1 cellular context compared by ENCODE assay signal in the genomic region with DNA sequence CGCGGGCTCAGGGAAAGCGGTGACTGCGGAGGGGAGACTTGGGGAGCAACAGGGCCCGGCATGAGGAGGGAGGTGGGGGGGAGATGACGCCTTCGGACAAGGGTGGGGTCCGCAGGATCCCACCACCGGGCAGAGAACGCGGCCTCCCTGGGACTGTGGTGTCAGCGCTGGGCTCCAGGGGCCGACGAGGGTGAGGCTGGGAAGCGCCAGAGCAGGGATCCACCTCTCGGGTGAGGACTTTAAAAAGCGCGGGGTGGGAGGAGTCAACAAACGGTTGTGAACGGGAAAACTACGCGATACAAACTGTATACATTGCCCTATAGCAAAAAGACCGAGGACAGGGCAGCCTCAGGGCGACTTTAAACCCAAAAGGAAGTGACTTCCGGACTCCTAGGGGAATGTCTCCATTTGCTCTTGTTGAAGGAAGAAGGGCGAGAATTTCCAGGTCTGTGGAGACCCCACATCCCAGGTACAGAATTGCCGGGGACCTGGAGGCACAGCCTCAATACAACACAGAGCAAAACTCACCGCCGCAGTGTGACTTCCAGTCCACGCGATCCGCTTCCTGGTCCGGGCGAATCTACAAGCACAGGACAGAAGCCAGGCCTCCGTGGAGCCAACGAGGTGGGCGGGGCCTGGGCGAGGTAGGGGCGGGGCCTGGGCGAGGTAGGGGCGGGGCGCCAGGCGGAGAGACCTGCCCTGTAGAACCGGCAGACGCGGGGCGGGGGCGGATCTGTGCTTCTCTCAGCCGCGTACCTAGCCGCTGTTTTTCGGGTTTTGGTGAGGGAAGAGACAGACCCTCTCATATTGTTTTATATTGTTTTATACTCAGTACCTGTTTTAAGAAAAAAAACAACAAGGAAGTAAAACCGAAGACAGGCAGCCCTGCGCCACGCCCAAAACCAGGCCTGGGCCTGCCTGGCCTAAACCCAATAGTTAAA.
TF ChIP-seq lines count a peak whose summit lies in the region.

TSS of gene ZNF888 (minus strand) at position 588 of the 941 bp plus-strand sequence. CDS start 5,555 bp downstream, outside the sequence.

TF ChIP-seq in HEK293, 187 proteins besides CTCF, POLR2A, EP300 and RAD21 (continued from another document):
- TF ChIP-seq ZNF362 (tag by site-specific recombination; IDR thresholded peaks at IDR 0.05) (no peak), ZNF335 (tag by site-specific recombination; conservative IDR thresholded peaks at IDR 0.05) (peak; percentile 44; the same call in 1 of the 2 replicates), IKZF3 (tag by site-specific recombination; IDR thresholded peaks at IDR 0.05) (no peak), SP2 (tag by site-specific recombination; IDR thresholded peaks at IDR 0.05) (peak; percentile 61), ZNF624 (tag by site-specific recombination; IDR thresholded peaks at IDR 0.05) (no peak), ZNF792 (tag by site-specific recombination; IDR thresholded peaks at IDR 0.05) (0 out of 2 replicates have a peak, but pooled peaks have one; percentile 54), ZNF530 (tag by site-specific recombination; IDR thresholded peaks at IDR 0.05; ENCODE audit: low read depth) (no peak), ZBTB21 (tag by site-specific recombination; IDR thresholded peaks at IDR 0.05) (no peak), ZSCAN30 (tag by site-specific recombination; IDR thresholded peaks at IDR 0.05) (no peak), ZNF776 (tag by site-specific recombination; IDR thresholded peaks at IDR 0.05; ENCODE audit: borderline replicate concordance) (no peak), KLF9 (tag by site-specific recombination; IDR thresholded peaks at IDR 0.05; ENCODE audit: low read depth) (peak; percentile 35; the same call in 1 of the 2 replicates), GLI2 (tag by site-specific recombination; IDR thresholded peaks at IDR 0.05; ENCODE audit: borderline replicate concordance, low read depth) (no peak), ZBTB20 (tag by site-specific recombination; IDR thresholded peaks at IDR 0.05) (peak; percentile 47), SP3 (tag by site-specific recombination; IDR thresholded peaks at IDR 0.05) (0 out of 2 replicates have a peak, but pooled peaks have one; percentile 53), KLF16 (tag by site-specific recombination; IDR thresholded peaks at IDR 0.05) (no peak), SCRT2 (tag by site-specific recombination; IDR thresholded peaks at IDR 0.05) (peak; percentile 61), KLF1 (tag by site-specific recombination; IDR thresholded peaks at IDR 0.05) (peak; percentile 89), MEIS1 (CRISPR knock-in tag; IDR thresholded peaks at IDR 0.05; ENCODE audit: borderline replicate concordance) (no peak), BCL11A (tag by site-specific recombination; IDR thresholded peaks at IDR 0.05; ENCODE audit: low read depth) (no peak), ZNF596 (tag by site-specific recombination; IDR thresholded peaks at IDR 0.05) (no peak), KLF8 (tag by site-specific recombination; IDR thresholded peaks at IDR 0.05) (peak; percentile 76), ZNF707 (tag by site-specific recombination; IDR thresholded peaks at IDR 0.05) (no peak), KLF7 (tag by site-specific recombination; IDR thresholded peaks at IDR 0.05; ENCODE audit: borderline replicate concordance) (no peak), SCRT1 (tag by site-specific recombination; IDR thresholded peaks at IDR 0.05; ENCODE audit: borderline replicate concordance) (no peak), ZBTB7A (tag by site-specific recombination; IDR thresholded peaks at IDR 0.05; ENCODE audit: low read depth) (no peak), ZNF629 (tag by site-specific recombination; IDR thresholded peaks at IDR 0.05) (no peak), YY2 (tag by site-specific recombination; IDR thresholded peaks at IDR 0.05) (no peak), ZNF560 (tag by site-specific recombination; IDR thresholded peaks at IDR 0.05; ENCODE audit: borderline replicate concordance) (no peak), ZNF174 (tag by site-specific recombination; IDR thresholded peaks at IDR 0.05) (no peak)
- TF ChIP-seq, protein P1, sequence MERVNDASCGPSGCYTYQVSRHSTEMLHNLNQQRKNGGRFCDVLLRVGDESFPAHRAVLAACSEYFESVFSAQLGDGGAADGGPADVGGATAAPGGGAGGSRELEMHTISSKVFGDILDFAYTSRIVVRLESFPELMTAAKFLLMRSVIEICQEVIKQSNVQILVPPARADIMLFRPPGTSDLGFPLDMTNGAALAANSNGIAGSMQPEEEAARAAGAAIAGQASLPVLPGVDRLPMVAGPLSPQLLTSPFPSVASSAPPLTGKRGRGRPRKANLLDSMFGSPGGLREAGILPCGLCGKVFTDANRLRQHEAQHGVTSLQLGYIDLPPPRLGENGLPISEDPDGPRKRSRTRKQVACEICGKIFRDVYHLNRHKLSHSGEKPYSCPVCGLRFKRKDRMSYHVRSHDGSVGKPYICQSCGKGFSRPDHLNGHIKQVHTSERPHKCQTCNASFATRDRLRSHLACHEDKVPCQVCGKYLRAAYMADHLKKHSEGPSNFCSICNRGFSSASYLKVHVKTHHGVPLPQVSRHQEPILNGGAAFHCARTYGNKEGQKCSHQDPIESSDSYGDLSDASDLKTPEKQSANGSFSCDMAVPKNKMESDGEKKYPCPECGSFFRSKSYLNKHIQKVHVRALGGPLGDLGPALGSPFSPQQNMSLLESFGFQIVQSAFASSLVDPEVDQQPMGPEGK (tag by site-specific recombination; IDR thresholded peaks at IDR 0.05), result 0 out of 2 replicates have a peak, but pooled peaks have one; percentile 11
- TF ChIP-seq, protein P2, sequence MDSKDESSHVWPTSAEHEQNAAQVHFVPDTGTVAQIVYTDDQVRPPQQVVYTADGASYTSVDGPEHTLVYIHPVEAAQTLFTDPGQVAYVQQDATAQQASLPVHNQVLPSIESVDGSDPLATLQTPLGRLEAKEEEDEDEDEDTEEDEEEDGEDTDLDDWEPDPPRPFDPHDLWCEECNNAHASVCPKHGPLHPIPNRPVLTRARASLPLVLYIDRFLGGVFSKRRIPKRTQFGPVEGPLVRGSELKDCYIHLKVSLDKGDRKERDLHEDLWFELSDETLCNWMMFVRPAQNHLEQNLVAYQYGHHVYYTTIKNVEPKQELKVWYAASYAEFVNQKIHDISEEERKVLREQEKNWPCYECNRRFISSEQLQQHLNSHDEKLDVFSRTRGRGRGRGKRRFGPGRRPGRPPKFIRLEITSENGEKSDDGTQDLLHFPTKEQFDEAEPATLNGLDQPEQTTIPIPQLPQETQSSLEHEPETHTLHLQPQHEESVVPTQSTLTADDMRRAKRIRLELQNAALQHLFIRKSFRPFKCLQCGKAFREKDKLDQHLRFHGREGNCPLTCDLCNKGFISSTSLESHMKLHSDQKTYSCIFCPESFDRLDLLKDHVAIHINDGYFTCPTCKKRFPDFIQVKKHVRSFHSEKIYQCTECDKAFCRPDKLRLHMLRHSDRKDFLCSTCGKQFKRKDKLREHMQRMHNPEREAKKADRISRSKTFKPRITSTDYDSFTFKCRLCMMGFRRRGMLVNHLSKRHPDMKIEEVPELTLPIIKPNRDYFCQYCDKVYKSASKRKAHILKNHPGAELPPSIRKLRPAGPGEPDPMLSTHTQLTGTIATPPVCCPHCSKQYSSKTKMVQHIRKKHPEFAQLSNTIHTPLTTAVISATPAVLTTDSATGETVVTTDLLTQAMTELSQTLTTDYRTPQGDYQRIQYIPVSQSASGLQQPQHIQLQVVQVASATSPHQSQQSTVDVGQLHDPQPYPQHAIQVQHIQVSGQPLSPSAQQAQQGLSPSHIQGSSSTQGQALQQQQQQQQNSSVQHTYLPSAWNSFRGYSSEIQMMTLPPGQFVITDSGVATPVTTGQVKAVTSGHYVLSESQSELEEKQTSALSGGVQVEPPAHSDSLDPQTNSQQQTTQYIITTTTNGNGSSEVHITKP (tag by site-specific recombination; IDR thresholded peaks at IDR 0.05), result peak; percentile 58
TF ChIP-seq in HEK293: peak in this region for 13.
